In genomic region chr11:29271616-29272015, GRCh38 we compare ENCODE assay signal across 1 cellular context.
TF ChIP-seq lines count a peak whose summit lies in the region.

No MANE protein-coding gene starts in this region.

TF ChIP-seq in IMR-90, 13 proteins besides CTCF, POLR2A, EP300 and RAD21:
- TF ChIP-seq, protein P1, sequence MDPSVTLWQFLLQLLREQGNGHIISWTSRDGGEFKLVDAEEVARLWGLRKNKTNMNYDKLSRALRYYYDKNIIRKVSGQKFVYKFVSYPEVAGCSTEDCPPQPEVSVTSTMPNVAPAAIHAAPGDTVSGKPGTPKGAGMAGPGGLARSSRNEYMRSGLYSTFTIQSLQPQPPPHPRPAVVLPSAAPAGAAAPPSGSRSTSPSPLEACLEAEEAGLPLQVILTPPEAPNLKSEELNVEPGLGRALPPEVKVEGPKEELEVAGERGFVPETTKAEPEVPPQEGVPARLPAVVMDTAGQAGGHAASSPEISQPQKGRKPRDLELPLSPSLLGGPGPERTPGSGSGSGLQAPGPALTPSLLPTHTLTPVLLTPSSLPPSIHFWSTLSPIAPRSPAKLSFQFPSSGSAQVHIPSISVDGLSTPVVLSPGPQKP (IDR thresholded peaks at IDR 0.05; ENCODE audit: borderline replicate concordance, low read depth, low read length), result no peak
- TF ChIP-seq CEBPB (IDR thresholded peaks at IDR 0.05; ENCODE audit: low read depth, low read length), result no peak
- no peak for TF ChIP-seq MAFK (IDR thresholded peaks at IDR 0.05; ENCODE audit: low read depth, low read length)
TF ChIP-seq in IMR-90: peak in this region for 0.
